Comparison of ENCODE assay signal across 11 cellular contexts in genomic region chr9:121735792-121736130, GRCh38.
A peak's percentile ranks its signal among the peaks of the same experiment; 100 is the strongest.
DNase-seq lines count a peak whose midpoint lies in the region; ATAC-seq and TF ChIP-seq lines count a peak whose summit lies in the region.
"Had no signal": no experiment of that assay in that cellular context is flagged by ENCODE, and none has a peak within 500 bp of the region (broad histone marks: within the 10 kb centered on the region; RNA-seq: fewer than 3 reads in every experiment).

No MANE protein-coding gene starts in this region.

- intact Hi-C loops in Calu3 (cut with micrococcal nuclease; ENCODE audit: unreplicated experiment) (loop anchor here (5.0 kb wide), 1 partner anchor 33 kb away; no protein-coding TSS in a partner anchor), breast epithelium (cut with DNase I; ENCODE audit: low total_unique reads) (no loop called here), psoas muscle (cut with DNase I) (no loop called here)

- H3K4me1 ChIP-seq in breast epithelium, result peaks cover 12 to 31% of the 10 kb centered on the region in 2 donors
- peaks cover 44% of the 10 kb centered on the region for H3K4me1 ChIP-seq in iPS-18a (ENCODE audit: control insufficient read depth, low read depth, low read length)
- peaks cover 95% of the 10 kb centered on the region for H3K4me1 ChIP-seq in psoas muscle

- BruUV-seq in Calu3 (replicated peaks; lab: Mats Ljungman, UMichigan), result no TSS peak

- H3K27ac ChIP-seq in breast epithelium (peak overlapping the region; percentile 88 to 92), iPS-18a (ENCODE audit: low read length) (no peak overlapping the region), psoas muscle (peak overlapping the region; percentile 80)

- H3K4me1 Mint-ChIP-seq in Calu3 (ENCODE audit: low read depth, unreplicated experiment), result peaks cover 60% of the 10 kb centered on the region

- TF ChIP-seq CTCF in Calu3 (IDR thresholded peaks at IDR 0.05; ENCODE audit: unreplicated experiment) (no peak), breast epithelium (IDR thresholded peaks at IDR 0.05) (no peak), psoas muscle (IDR thresholded peaks at IDR 0.05) (no peak)

- peak overlapping the region; percentile 46 to 66 (median 52) for H3K4me3 ChIP-seq in breast epithelium
- peak overlapping the region; percentile 63 for H3K4me3 ChIP-seq in iPS-18a (ENCODE audit: low read length)
- H3K4me3 ChIP-seq in psoas muscle, result peak overlapping the region; percentile 60

- CTCF ChIA-PET in Calu3 (lab: Charles Lee) (interaction anchor here (0.6 to 1.5 kb wide), 6 partner anchors 9 to 874 kb away, joined by 3 to 12 read pairs (median 4); no protein-coding TSS in a partner anchor), HEK293T (lab: Yijun Ruan, JAX) (interaction anchor here (0.9 to 1.4 kb wide), 5 partner anchors 17 to 246 kb away, joined by 3 to 4 read pairs (median 3); no protein-coding TSS in a partner anchor)

- ATAC-seq in psoas muscle (peak in 1 of 4 donors; percentile 8), HG02588 (IDR thresholded peaks at IDR 0.05; ENCODE audit: unreplicated experiment) (no peak), GM21390 (IDR thresholded peaks at IDR 0.05; ENCODE audit: unreplicated experiment) (no peak)

- peak overlapping the region; percentile 44 for H3K9ac ChIP-seq in iPS-18a (ENCODE audit: low read length)

- H3K27me3 Mint-ChIP-seq in Calu3 (ENCODE audit: unreplicated experiment), result no peaks in the 10 kb centered on the region

- POLR2A ChIA-PET in HEK293T (lab: Yijun Ruan, JAX), result no interaction called here

- H3K27ac Mint-ChIP-seq in Calu3 (ENCODE audit: unreplicated experiment), result peak overlapping the region; percentile 33

- no peaks in the 10 kb centered on the region for H3K9me3 ChIP-seq in breast epithelium
- no peaks in the 10 kb centered on the region for H3K9me3 ChIP-seq in iPS-18a (ENCODE audit: control insufficient read depth, low read depth, low read length)
- H3K9me3 ChIP-seq in psoas muscle, result no peaks in the 10 kb centered on the region

- no peaks in the 10 kb centered on the region for H3K36me3 ChIP-seq in breast epithelium
- no peaks in the 10 kb centered on the region for H3K36me3 ChIP-seq in iPS-18a (ENCODE audit: control insufficient read depth, low read depth, low read length)
- H3K36me3 ChIP-seq in psoas muscle (ENCODE audit: insufficient read depth in 1 of 2, low read depth in 1 of 2), result no peaks in the 10 kb centered on the region

- H3K27me3 ChIP-seq in breast epithelium, result no peaks in the 10 kb centered on the region
- peaks cover 8% of the 10 kb centered on the region for H3K27me3 ChIP-seq in iPS-18a (ENCODE audit: control insufficient read depth, insufficient read depth, low read length)
- H3K27me3 ChIP-seq in psoas muscle (ENCODE audit: insufficient read depth in 3 of 3, low read length in 2 of 3), result no peaks in the 10 kb centered on the region

- WGBS in psoas muscle, 3 donors, result 29 to 42% (median 36%) methylated on average over 9 of the region's 9 CpGs

- peaks cover 42% of the 10 kb centered on the region for H3K36me3 Mint-ChIP-seq in Calu3 (ENCODE audit: insufficient read depth, unreplicated experiment)

- TF ChIP-seq POLR2A in breast epithelium (IDR thresholded peaks at IDR 0.05), result no peak

- peak overlapping the region; percentile 85 for H3K4me3 Mint-ChIP-seq in Calu3 (ENCODE audit: low read depth, unreplicated experiment)

- H3K9me3 Mint-ChIP-seq in Calu3 (ENCODE audit: low read depth, unreplicated experiment), result no peaks in the 10 kb centered on the region

- DNase-seq in Calu3, result no peak
- no peak for DNase-seq in breast epithelium (ENCODE audit: low spot score in 2 of 2)
- DNase-seq in psoas muscle, result no peak
- DNase-seq in NCI-H526 treated with DMSO at 0.1 percent for 48 hours (lab: John Stamatoyannopoulos, UW), result no peak
- no peak for DNase-seq in HEK293T (ENCODE audit: extremely low spot score)
- DNase-seq: activated CD4-positive, alpha-beta T cell treated with anti-CD3 and anti-CD28 coated beads, Interleukin-2, amount 50 U/mL, for 1 hour; NCI-H524 treated with DMSO at 0.1 percent for 48 hours; stimulated activated CD4-positive, alpha-beta T cell treated with anti-CD3 and anti-CD28 coated beads, Interleukin-2, amount 100 ng/mL, for 24 hours had no signal

TF ChIP-seq in HEK293T, 16 proteins besides CTCF, POLR2A, EP300 and RAD21:
- TF ChIP-seq ZNF384 (IDR thresholded peaks at IDR 0.05) (no peak), SUZ12 (IDR thresholded peaks at IDR 0.05) (no peak), CTBP1 (IDR thresholded peaks at IDR 0.05; ENCODE audit: borderline replicate concordance) (no peak), TARDBP (IDR thresholded peaks at IDR 0.05) (no peak), PKNOX1 (IDR thresholded peaks at IDR 0.05) (no peak), NFRKB (IDR thresholded peaks at IDR 0.05) (no peak), ARNT (IDR thresholded peaks at IDR 0.05) (no peak), FOXA1 (IDR thresholded peaks at IDR 0.05) (no peak), HDGF (IDR thresholded peaks at IDR 0.05; ENCODE audit: borderline replicate concordance) (no peak)
TF ChIP-seq in HEK293T: peak in this region for 0.
